In genomic region chr7:30912021-30912420, GRCh38 we compare ENCODE assay signal across 1 cellular context.
TF ChIP-seq lines count a peak whose summit lies in the region.

No MANE protein-coding gene starts in this region.

TF ChIP-seq in IMR-90, 13 proteins besides CTCF, POLR2A, EP300 and RAD21 (continued from another document):
- TF ChIP-seq, protein P1, sequence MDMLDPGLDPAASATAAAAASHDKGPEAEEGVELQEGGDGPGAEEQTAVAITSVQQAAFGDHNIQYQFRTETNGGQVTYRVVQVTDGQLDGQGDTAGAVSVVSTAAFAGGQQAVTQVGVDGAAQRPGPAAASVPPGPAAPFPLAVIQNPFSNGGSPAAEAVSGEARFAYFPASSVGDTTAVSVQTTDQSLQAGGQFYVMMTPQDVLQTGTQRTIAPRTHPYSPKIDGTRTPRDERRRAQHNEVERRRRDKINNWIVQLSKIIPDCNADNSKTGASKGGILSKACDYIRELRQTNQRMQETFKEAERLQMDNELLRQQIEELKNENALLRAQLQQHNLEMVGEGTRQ (IDR thresholded peaks at IDR 0.05; ENCODE audit: low read depth, low read length), result no peak
- TF ChIP-seq RFX5 (IDR thresholded peaks at IDR 0.05; ENCODE audit: low read depth, low read length), result no peak
- no peak for TF ChIP-seq CHD1 (IDR thresholded peaks at IDR 0.05; ENCODE audit: low read depth, low read length)
- TF ChIP-seq, protein P2, sequence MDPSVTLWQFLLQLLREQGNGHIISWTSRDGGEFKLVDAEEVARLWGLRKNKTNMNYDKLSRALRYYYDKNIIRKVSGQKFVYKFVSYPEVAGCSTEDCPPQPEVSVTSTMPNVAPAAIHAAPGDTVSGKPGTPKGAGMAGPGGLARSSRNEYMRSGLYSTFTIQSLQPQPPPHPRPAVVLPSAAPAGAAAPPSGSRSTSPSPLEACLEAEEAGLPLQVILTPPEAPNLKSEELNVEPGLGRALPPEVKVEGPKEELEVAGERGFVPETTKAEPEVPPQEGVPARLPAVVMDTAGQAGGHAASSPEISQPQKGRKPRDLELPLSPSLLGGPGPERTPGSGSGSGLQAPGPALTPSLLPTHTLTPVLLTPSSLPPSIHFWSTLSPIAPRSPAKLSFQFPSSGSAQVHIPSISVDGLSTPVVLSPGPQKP (IDR thresholded peaks at IDR 0.05; ENCODE audit: borderline replicate concordance, low read depth, low read length), result no peak
- TF ChIP-seq MXI1 (IDR thresholded peaks at IDR 0.05; ENCODE audit: borderline replicate concordance, low read depth, low read length), result no peak
